In the genomic region with DNA sequence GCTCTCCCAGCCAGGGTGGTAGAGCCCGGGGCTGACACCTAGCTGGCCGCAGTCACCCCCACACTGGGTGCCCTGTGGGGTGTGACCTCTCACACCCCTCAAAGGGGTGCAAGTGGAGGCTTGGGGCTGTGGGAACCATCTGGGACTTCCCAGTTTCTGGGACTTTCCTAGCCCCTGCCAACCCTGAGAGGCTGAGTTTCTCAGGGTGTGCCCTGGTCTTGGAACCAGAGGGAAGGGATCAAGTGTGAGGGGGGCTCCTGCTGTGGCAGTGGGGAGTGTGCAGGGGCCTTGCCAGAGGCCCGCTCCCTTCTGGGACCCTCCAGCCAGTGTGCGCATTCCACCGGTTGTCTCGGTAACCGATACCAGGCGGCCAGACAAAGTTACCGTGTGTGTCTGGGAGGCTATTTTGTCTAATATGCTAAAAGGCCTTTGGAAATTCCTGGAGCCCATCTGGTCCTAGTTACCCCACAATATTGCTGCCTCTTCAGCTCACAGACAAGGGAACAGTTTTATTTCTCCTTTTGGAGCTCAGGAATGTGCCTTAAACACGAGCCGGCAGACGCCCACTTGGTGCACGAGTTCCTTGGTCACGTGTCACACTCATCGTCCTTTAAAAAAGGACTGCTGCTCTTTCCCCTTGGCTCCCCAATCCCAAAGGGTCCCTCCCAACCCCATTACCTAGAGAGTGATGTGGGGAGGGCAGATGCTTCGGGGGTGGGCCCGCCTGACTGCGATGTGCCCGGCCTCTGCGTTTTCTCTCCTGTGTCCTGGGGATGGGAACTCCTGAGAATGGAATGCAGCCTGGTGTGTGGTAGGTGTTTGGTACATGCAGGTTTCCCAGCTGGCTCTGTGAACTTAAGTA, we compare ENCODE assay signal across 11 cellular contexts. TPM values are rescaled to one million over a fixed set of nuclear protein-coding genes. Genes with fewer than 3 reads are reported as not detected.
DNase-seq lines count a peak whose midpoint lies in the region; ATAC-seq and TF ChIP-seq lines count a peak whose summit lies in the region.
"Had no signal": no experiment of that assay in that cellular context is flagged by ENCODE, and none has a peak within 500 bp of the region (broad histone marks: within the 10 kb centered on the region; RNA-seq: fewer than 3 reads in every experiment).

No MANE protein-coding gene starts in this region.

- CTCF ChIA-PET in CD4-positive, alpha-beta T cell (lab: Charles Lee), result no interaction called here

- peak; percentile 32 for ATAC-seq in foreskin keratinocyte
- ATAC-seq in HG03097 (IDR thresholded peaks at IDR 0.05; ENCODE audit: low FRiP score, unreplicated experiment), result no peak
- ATAC-seq in CD4-positive, alpha-beta T cell (ENCODE audit: poor library complexity), result no peak
- ATAC-seq: activated naive CD8-positive, alpha-beta T cell treated with anti-CD3 and anti-CD28 coated beads, Interleukin-2, amount 50 U/mL, for 24 hours had no signal

- DNase-seq in EL (peak; percentile 51), ascending aorta (ENCODE audit: low spot score in 2 of 2) (no peak), foreskin keratinocyte (peak in 1 of 2 donors; percentile 60), sigmoid colon (no peak), kidney glomerular epithelial cell (lab: John Stamatoyannopoulos, UW) (no peak), glutamatergic neuron (no peak)
- no peak for DNase-seq in CD4-positive, alpha-beta T cell
- DNase-seq: activated naive CD8-positive, alpha-beta T cell treated with anti-CD3 and anti-CD28 coated beads, Interleukin-2, amount 50 U/mL, for 24 hours; COR-L47; naive B cell had no signal

- intact Hi-C loops in ascending aorta (cut with DNase I) (no loop called here), sigmoid colon (cut with DNase I) (no loop called here)
- intact Hi-C loops in CD4-positive, alpha-beta T cell (cut with DNase I, micrococcal nuclease), result no loop called here

- POLR2A ChIA-PET in CD4-positive, alpha-beta T cell (lab: Charles Lee), result no interaction called here

- H3K27ac ChIP-seq in ascending aorta (peak overlapping the region; percentile 10 to 49), foreskin keratinocyte (peak overlapping the region; percentile 4), sigmoid colon (peak overlapping the region in 3 of 4 donors; percentile 6 to 44 (median 31))
- H3K27ac ChIP-seq in CD4-positive, alpha-beta T cell (ENCODE audit: low read depth, low read length), result no peak overlapping the region

- H3K4me1 Mint-ChIP-seq in glutamatergic neuron (ENCODE audit: low read depth, unreplicated experiment), result peaks cover 2% of the 10 kb centered on the region
- H3K4me1 Mint-ChIP-seq in CD4-positive, alpha-beta T cell (ENCODE audit: low read depth), result no peaks in the 10 kb centered on the region
- H3K4me1 Mint-ChIP-seq: activated naive CD8-positive, alpha-beta T cell treated with anti-CD3 and anti-CD28 coated beads, Interleukin-2, amount 50 U/mL, for 24 hours; naive B cell had no signal

- no peak overlapping the region for H3K27ac Mint-ChIP-seq in glutamatergic neuron (ENCODE audit: unreplicated experiment)
- no peak overlapping the region for H3K27ac Mint-ChIP-seq in CD4-positive, alpha-beta T cell
- H3K27ac Mint-ChIP-seq: activated naive CD8-positive, alpha-beta T cell treated with anti-CD3 and anti-CD28 coated beads, Interleukin-2, amount 50 U/mL, for 24 hours; naive B cell had no signal

- H3K4me1 ChIP-seq in ascending aorta (peaks cover 0 to 20% of the 10 kb centered on the region in 2 donors), foreskin keratinocyte (peaks cover 23% of the 10 kb centered on the region), sigmoid colon (peaks cover 0 to 3% (median 2%) of the 10 kb centered on the region in 4 donors)

- H3K36me3 Mint-ChIP-seq in glutamatergic neuron (ENCODE audit: unreplicated experiment), result peaks cover 6% of the 10 kb centered on the region
- H3K36me3 Mint-ChIP-seq in CD4-positive, alpha-beta T cell (ENCODE audit: low read depth), result no peaks in the 10 kb centered on the region
- H3K36me3 Mint-ChIP-seq: naive B cell had no signal

- H3K4me3 ChIP-seq in ascending aorta (no peak overlapping the region), sigmoid colon (no peak overlapping the region)

- no peaks in the 10 kb centered on the region for H3K36me3 ChIP-seq in ascending aorta
- H3K36me3 ChIP-seq in sigmoid colon, result no peaks in the 10 kb centered on the region

- peaks cover 3% of the 10 kb centered on the region for H3K27me3 Mint-ChIP-seq in glutamatergic neuron (ENCODE audit: unreplicated experiment)
- H3K27me3 Mint-ChIP-seq in CD4-positive, alpha-beta T cell, result no peaks in the 10 kb centered on the region
- H3K27me3 Mint-ChIP-seq: activated naive CD8-positive, alpha-beta T cell treated with anti-CD3 and anti-CD28 coated beads, Interleukin-2, amount 50 U/mL, for 24 hours had no signal

- H3K27me3 ChIP-seq in ascending aorta, result no peaks in the 10 kb centered on the region
- no peaks in the 10 kb centered on the region for H3K27me3 ChIP-seq in foreskin keratinocyte
- no peaks in the 10 kb centered on the region for H3K27me3 ChIP-seq in sigmoid colon
- H3K27me3 ChIP-seq in CD4-positive, alpha-beta T cell (ENCODE audit: control insufficient read depth, insufficient read depth, low read length), result no peaks in the 10 kb centered on the region

- TF ChIP-seq EP300 in sigmoid colon (IDR thresholded peaks at IDR 0.05), result no peak

- TF ChIP-seq POLR2A in sigmoid colon (IDR thresholded peaks at IDR 0.05), result no peak

- H3K9me3 Mint-ChIP-seq in glutamatergic neuron (ENCODE audit: unreplicated experiment), result peaks cover 1% of the 10 kb centered on the region
- no peaks in the 10 kb centered on the region for H3K9me3 Mint-ChIP-seq in CD4-positive, alpha-beta T cell
- H3K9me3 Mint-ChIP-seq: activated naive CD8-positive, alpha-beta T cell treated with anti-CD3 and anti-CD28 coated beads, Interleukin-2, amount 50 U/mL, for 24 hours; naive B cell had no signal

- TF ChIP-seq CTCF in ascending aorta (IDR thresholded peaks at IDR 0.05) (no peak), foreskin keratinocyte (conservative IDR thresholded peaks at IDR 0.05) (no peak), sigmoid colon (IDR thresholded peaks at IDR 0.05) (no peak), glutamatergic neuron (IDR thresholded peaks at IDR 0.05; ENCODE audit: partially characterized antibody, unreplicated experiment) (no peak)
- TF ChIP-seq CTCF in CD4-positive, alpha-beta T cell (IDR thresholded peaks at IDR 0.05), result no peak

- no peak overlapping the region for H3K4me3 Mint-ChIP-seq in glutamatergic neuron (ENCODE audit: unreplicated experiment)
- H3K4me3 Mint-ChIP-seq in CD4-positive, alpha-beta T cell, result no peak overlapping the region
- H3K4me3 Mint-ChIP-seq: activated naive CD8-positive, alpha-beta T cell treated with anti-CD3 and anti-CD28 coated beads, Interleukin-2, amount 50 U/mL, for 24 hours; naive B cell had no signal

- H3K9me3 ChIP-seq in ascending aorta (no peaks in the 10 kb centered on the region), sigmoid colon (no peaks in the 10 kb centered on the region)
- no peaks in the 10 kb centered on the region for H3K9me3 ChIP-seq in CD4-positive, alpha-beta T cell (ENCODE audit: control insufficient read depth, low read length)

- WGBS in sigmoid colon, 2 donors, result 65 to 72% methylated on average over 20 of the region's 20 CpGs

RNA-seq across cellular contexts. Expression of a gene that starts 33.2 kb away (rescaled TPM):
- total RNA-seq in ascending aorta (15.8 TPM), foreskin keratinocyte (13.3 and 13.5 TPM in 2 replicates), sigmoid colon (10 to 100 TPM; 15.5 to 17.2 (median 16.7) TPM), glutamatergic neuron (ENCODE audit: unreplicated experiment) (19.8 TPM)
- polyA plus RNA-seq in foreskin keratinocyte (13.8 and 14.9 TPM in 2 replicates), sigmoid colon (10 to 100 TPM; 20.6 to 30.3 (median 22.8) TPM)
- 1 to 10 TPM; 4.5 to 4.6 TPM for total RNA-seq in CD4-positive, alpha-beta T cell

RNA-seq across cellular contexts. Expression of a gene that starts 35.6 kb away (rescaled TPM):
- total RNA-seq in ascending aorta (323 TPM), foreskin keratinocyte (4.0 and 5.5 TPM in 2 replicates), sigmoid colon (100 to 1,000 TPM in 1 of 4 donors, 10 to 100 TPM in 3; 18.7 to 134 (median 56.5) TPM), glutamatergic neuron (ENCODE audit: unreplicated experiment) (2.1 TPM)
- polyA plus RNA-seq in foreskin keratinocyte (2.8 and 4.1 TPM in 2 replicates), sigmoid colon (10 to 100 TPM in 1 of 3 donors, 1 to 10 TPM in 2; 1.2 to 14.8 (median 4.2) TPM)
- under 1 TPM; 0.19 to 0.25 TPM for total RNA-seq in CD4-positive, alpha-beta T cell
